In genomic region chr17:7590743-7591142, GRCh38 we compare ENCODE assay signal across 10 cellular contexts. TPM values are rescaled to one million over a fixed set of nuclear protein-coding genes. Genes with fewer than 3 reads are reported as not detected.
DNase-seq lines count a peak whose midpoint lies in the region; ATAC-seq, FAIRE-seq and TF ChIP-seq lines count a peak whose summit lies in the region.
"Had no signal": no experiment of that assay in that cellular context is flagged by ENCODE, and none has a peak within 500 bp of the region (broad histone marks: within the 10 kb centered on the region; RNA-seq: fewer than 3 reads in every experiment).

No MANE protein-coding gene starts in this region.

- ATAC-seq in left lung (peak; percentile 4), HG02571 (IDR thresholded peaks at IDR 0.05; ENCODE audit: unreplicated experiment) (no peak), HG03025 (IDR thresholded peaks at IDR 0.05; ENCODE audit: low FRiP score, unreplicated experiment) (no peak)

- peak; percentile 54 for FAIRE-seq in HTR-8/SVneo (lab: Jason Lieb, UNC)

- H3K4me1 ChIP-seq in left lung, result peaks cover 10 to 25% of the 10 kb centered on the region in 2 donors

- DNase-seq in AG20443 (ENCODE audit: low spot score) (peak; percentile 74), HTR-8/SVneo (ENCODE audit: insufficient read length, low spot score) (no peak), brain microvascular endothelial cell (peak; percentile 63), left lung (no peak), NCI-H1436 (lab: John Stamatoyannopoulos, UW) (no peak), NCI-H524 treated with DMSO at 0.1 percent for 48 hours (lab: John Stamatoyannopoulos, UW) (no peak)
- DNase-seq: activated CD4-positive, alpha-beta T cell treated with anti-CD3 and anti-CD28 coated beads, Interleukin-2, amount 50 U/mL, for 1 hour; NCI-H69 had no signal

- TF ChIP-seq CTCF in brain microvascular endothelial cell (IDR thresholded peaks at IDR 0.05; ENCODE audit: low read depth, low read length, missing control alignments) (no peak), left lung (IDR thresholded peaks at IDR 0.05) (no peak)

- intact Hi-C loops in left lung (cut with DNase I), result no loop called here

- H3K27ac ChIP-seq in brain microvascular endothelial cell, result peak overlapping the region; percentile 57
- H3K27ac ChIP-seq in left lung, result peak overlapping the region in 1 of 2 donors; percentile 33

- H3K4me3 ChIP-seq in brain microvascular endothelial cell (ENCODE audit: low read depth, low read length) (no peak overlapping the region), left lung (no peak overlapping the region)

- H3K36me3 ChIP-seq in brain microvascular endothelial cell (replicated peaks) (peaks cover 60% of the 10 kb centered on the region), left lung (peaks cover 0 to 91% of the 10 kb centered on the region in 2 donors)

- H3K9me3 ChIP-seq in left lung, result no peaks in the 10 kb centered on the region

- in situ Hi-C loops in brain microvascular endothelial cell (cut with HindIII; ENCODE audit: low pct_ligation_motif_present, low sequenced_read_pairs), result no loop called here

- H3K27me3 ChIP-seq in brain microvascular endothelial cell (replicated peaks) (no peaks in the 10 kb centered on the region), left lung (no peaks in the 10 kb centered on the region)

RNA-seq across cellular contexts. Expression of gene SOX15, which starts 0.8 kb away (rescaled TPM):
- total RNA-seq in left lung, result under 1 TPM in 1 of 2 donors, not detected in 1; 0.31 TPM

RNA-seq across cellular contexts. Expression of gene MPDU1, which starts 7.1 kb away (rescaled TPM):
- 10 to 100 TPM; 81.4 to 87.5 TPM for total RNA-seq in left lung

RNA-seq across cellular contexts. Expression of gene CD68, which starts 11.3 kb away (rescaled TPM):
- total RNA-seq in left lung, result 100 to 1,000 TPM; 305 to 427 TPM

RNA-seq across cellular contexts. Expression of gene FXR2, which starts 24.0 kb away (rescaled TPM):
- 10 to 100 TPM; 30.6 to 34.6 TPM for total RNA-seq in left lung

RNA-seq across cellular contexts. Expression of gene SENP3, which starts 29.0 kb away (rescaled TPM):
- 10 to 100 TPM; 43.5 to 48.6 TPM for total RNA-seq in left lung

Comparison
In these comparisons a context has a peak if more than half of its experiments do, and no peak if none do; other contexts are left out.
1. DNase-seq: peak in AG20443 (single experiment) and brain microvascular endothelial cell (single experiment); none in HTR-8/SVneo (single experiment), left lung (0 of 2), NCI-H1436 (single experiment) and NCI-H524 treated with DMSO at 0.1 percent for 48 hours (single experiment).